2 cellular contexts compared by ENCODE assay signal in the genomic region with DNA sequence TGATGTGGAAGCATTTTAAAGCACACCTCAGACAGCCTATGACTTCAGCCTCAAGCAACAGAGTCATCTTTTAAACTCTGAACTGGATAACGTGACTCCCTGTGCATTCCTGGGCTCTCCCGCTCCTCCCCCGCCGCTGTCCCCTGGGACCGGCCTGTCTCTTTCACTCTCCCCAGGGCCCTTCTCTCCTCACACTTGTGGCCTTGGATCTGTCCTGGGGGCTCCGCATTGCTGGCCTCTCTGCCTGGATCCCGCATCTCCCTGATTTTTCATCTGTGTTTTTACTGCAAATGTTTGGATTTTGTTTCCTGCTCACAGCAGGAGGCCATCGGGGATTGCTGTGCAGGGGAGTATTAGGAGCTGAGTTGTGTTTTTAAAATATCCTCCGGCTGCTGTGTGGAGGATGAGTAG.
TF ChIP-seq lines count a peak whose summit lies in the region.

No MANE protein-coding gene starts in this region.

TF ChIP-seq in SK-N-SH, 30 proteins besides CTCF, POLR2A, EP300 and RAD21 (continued from another document):
- TF ChIP-seq, protein P1, sequence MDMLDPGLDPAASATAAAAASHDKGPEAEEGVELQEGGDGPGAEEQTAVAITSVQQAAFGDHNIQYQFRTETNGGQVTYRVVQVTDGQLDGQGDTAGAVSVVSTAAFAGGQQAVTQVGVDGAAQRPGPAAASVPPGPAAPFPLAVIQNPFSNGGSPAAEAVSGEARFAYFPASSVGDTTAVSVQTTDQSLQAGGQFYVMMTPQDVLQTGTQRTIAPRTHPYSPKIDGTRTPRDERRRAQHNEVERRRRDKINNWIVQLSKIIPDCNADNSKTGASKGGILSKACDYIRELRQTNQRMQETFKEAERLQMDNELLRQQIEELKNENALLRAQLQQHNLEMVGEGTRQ (IDR thresholded peaks at IDR 0.05; ENCODE audit: borderline replicate concordance, low read depth, low read length): no peak
- no peak for TF ChIP-seq MXI1 (IDR thresholded peaks at IDR 0.05; ENCODE audit: low read depth, low read length)
- TF ChIP-seq, protein P2, sequence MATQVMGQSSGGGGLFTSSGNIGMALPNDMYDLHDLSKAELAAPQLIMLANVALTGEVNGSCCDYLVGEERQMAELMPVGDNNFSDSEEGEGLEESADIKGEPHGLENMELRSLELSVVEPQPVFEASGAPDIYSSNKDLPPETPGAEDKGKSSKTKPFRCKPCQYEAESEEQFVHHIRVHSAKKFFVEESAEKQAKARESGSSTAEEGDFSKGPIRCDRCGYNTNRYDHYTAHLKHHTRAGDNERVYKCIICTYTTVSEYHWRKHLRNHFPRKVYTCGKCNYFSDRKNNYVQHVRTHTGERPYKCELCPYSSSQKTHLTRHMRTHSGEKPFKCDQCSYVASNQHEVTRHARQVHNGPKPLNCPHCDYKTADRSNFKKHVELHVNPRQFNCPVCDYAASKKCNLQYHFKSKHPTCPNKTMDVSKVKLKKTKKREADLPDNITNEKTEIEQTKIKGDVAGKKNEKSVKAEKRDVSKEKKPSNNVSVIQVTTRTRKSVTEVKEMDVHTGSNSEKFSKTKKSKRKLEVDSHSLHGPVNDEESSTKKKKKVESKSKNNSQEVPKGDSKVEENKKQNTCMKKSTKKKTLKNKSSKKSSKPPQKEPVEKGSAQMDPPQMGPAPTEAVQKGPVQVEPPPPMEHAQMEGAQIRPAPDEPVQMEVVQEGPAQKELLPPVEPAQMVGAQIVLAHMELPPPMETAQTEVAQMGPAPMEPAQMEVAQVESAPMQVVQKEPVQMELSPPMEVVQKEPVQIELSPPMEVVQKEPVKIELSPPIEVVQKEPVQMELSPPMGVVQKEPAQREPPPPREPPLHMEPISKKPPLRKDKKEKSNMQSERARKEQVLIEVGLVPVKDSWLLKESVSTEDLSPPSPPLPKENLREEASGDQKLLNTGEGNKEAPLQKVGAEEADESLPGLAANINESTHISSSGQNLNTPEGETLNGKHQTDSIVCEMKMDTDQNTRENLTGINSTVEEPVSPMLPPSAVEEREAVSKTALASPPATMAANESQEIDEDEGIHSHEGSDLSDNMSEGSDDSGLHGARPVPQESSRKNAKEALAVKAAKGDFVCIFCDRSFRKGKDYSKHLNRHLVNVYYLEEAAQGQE (IDR thresholded peaks at IDR 0.05; ENCODE audit: low read depth, low read length): no peak
- no peak for TF ChIP-seq GATA2 (CRISPR knock-in tag; IDR thresholded peaks at IDR 0.05)
- no peak for TF ChIP-seq TAF1 (IDR thresholded peaks at IDR 0.05; ENCODE audit: borderline replicate concordance, low read depth, low read length)
- no peak for TF ChIP-seq EZH2phosphoT487 (IDR thresholded peaks at IDR 0.05; ENCODE audit: borderline replicate concordance, low read depth)
- no peak for TF ChIP-seq SIN3A (IDR thresholded peaks at IDR 0.05; ENCODE audit: borderline replicate concordance, low read depth, low read length)
- no peak for TF ChIP-seq ELF1 (IDR thresholded peaks at IDR 0.05)
- no peak for TF ChIP-seq FOXJ3 (CRISPR knock-in tag; IDR thresholded peaks at IDR 0.05)

TF ChIP-seq in SK-N-SH treated with all-trans-retinoic acid at 6 μM for 48 hours, 23 proteins besides CTCF, POLR2A, EP300 and RAD21 (continued from another document):
- TF ChIP-seq, protein P3, sequence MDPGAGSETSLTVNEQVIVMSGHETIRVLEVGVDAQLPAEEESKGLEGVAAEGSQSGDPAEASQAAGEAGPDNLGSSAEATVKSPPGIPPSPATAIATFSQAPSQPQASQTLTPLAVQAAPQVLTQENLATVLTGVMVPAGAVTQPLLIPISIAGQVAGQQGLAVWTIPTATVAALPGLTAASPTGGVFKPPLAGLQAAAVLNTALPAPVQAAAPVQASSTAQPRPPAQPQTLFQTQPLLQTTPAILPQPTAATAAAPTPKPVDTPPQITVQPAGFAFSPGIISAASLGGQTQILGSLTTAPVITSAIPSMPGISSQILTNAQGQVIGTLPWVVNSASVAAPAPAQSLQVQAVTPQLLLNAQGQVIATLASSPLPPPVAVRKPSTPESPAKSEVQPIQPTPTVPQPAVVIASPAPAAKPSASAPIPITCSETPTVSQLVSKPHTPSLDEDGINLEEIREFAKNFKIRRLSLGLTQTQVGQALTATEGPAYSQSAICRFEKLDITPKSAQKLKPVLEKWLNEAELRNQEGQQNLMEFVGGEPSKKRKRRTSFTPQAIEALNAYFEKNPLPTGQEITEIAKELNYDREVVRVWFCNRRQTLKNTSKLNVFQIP (CRISPR knock-in tag; IDR thresholded peaks at IDR 0.05; ENCODE audit: borderline replicate concordance, low read depth): no peak
